8 cellular contexts compared by ENCODE assay signal in genomic region chr12:116818948-116819832, GRCh38.
DNase-seq lines count a peak whose midpoint lies in the region; ATAC-seq and TF ChIP-seq lines count a peak whose summit lies in the region.

No MANE protein-coding gene starts in this region.

- ATAC-seq in HG02610 (IDR thresholded peaks at IDR 0.05; ENCODE audit: unreplicated experiment), result peak; percentile 77

- WGBS in tibial nerve, 2 donors, result 1% methylated on average over 34 to 58 of the region's 70 CpGs

- H3K9me3 ChIP-seq in cardiac muscle cell (ENCODE audit: low read depth) (no peaks in the 10 kb centered on the region), parathyroid adenoma (ENCODE audit: control insufficient read depth, low read length) (no peaks in the 10 kb centered on the region), tibial nerve (peaks cover 0 to 1% (median 0%) of the 10 kb centered on the region in 4 donors)

- H3K79me2 ChIP-seq in parathyroid adenoma, result no peaks in the 10 kb centered on the region

- peak overlapping the region; percentile 96 for H3K4me2 ChIP-seq in parathyroid adenoma (ENCODE audit: low read length)

- peak overlapping the region; percentile 100 for H2AFZ ChIP-seq in parathyroid adenoma

- peak; percentile 98 for DNase-seq in GM10266 (ENCODE audit: extremely low spot score)
- peak; percentile 73 for DNase-seq in NCI-H1092 treated with DMSO at 0.1 percent for 48 hours (lab: John Stamatoyannopoulos, UW)
- peak; percentile 48 for DNase-seq in SKM-1 treated with dmso at 0.1 percent for 144 hours (lab: John Stamatoyannopoulos, UW; ENCODE audit: unreplicated experiment)
- peak; percentile 73 for DNase-seq in activated naive CD8-positive, alpha-beta T cell treated with anti-CD3 and anti-CD28 coated beads, Interleukin-2, amount 50 U/mL, for 16 hours (ENCODE audit: low read depth, low spot score)
- peak; percentile 90 to 96 for DNase-seq in cardiac muscle cell (ENCODE audit: low read depth in 1 of 2, low spot score in 1 of 2)
- peak; percentile 70 to 73 for DNase-seq in tibial nerve (ENCODE audit: low spot score in 2 of 2)

- H3K4me1 ChIP-seq in cardiac muscle cell (ENCODE audit: low read depth), result no peaks in the 10 kb centered on the region
- peaks cover 6% of the 10 kb centered on the region for H3K4me1 ChIP-seq in parathyroid adenoma
- H3K4me1 ChIP-seq in tibial nerve, result peaks cover 0 to 18% (median 8%) of the 10 kb centered on the region in 4 donors

- peak; percentile 42 to 70 for TF ChIP-seq POLR2A in tibial nerve (IDR thresholded peaks at IDR 0.05)

- H3K4me3 ChIP-seq in cardiac muscle cell (peak overlapping the region; percentile 63), parathyroid adenoma (ENCODE audit: low read depth, low read length) (peak overlapping the region; percentile 86), tibial nerve (peak overlapping the region; percentile 44 to 89 (median 64))

- no peaks in the 10 kb centered on the region for H3K36me3 ChIP-seq in cardiac muscle cell
- H3K36me3 ChIP-seq in parathyroid adenoma (ENCODE audit: control insufficient read depth, insufficient read depth, low read length), result no peaks in the 10 kb centered on the region
- H3K36me3 ChIP-seq in tibial nerve, result no peaks in the 10 kb centered on the region

- no peak for TF ChIP-seq CTCF in GM10266 (IDR thresholded peaks at IDR 0.05; ENCODE audit: control insufficient read depth, insufficient read depth, low read depth, missing control alignments)
- TF ChIP-seq CTCF in cardiac muscle cell (IDR thresholded peaks at IDR 0.05; ENCODE audit: low read depth, low read length), result no peak
- TF ChIP-seq CTCF in parathyroid adenoma (IDR thresholded peaks at IDR 0.05), result no peak
- TF ChIP-seq CTCF in tibial nerve (IDR thresholded peaks at IDR 0.05), result peak in 2 of 5 experiments; percentile 42 to 55

- peak overlapping the region; percentile 95 for H3K27ac ChIP-seq in cardiac muscle cell
- peak overlapping the region; percentile 94 for H3K27ac ChIP-seq in parathyroid adenoma
- peak overlapping the region; percentile 88 to 98 (median 93) for H3K27ac ChIP-seq in tibial nerve

- TF ChIP-seq EP300 in tibial nerve (IDR thresholded peaks at IDR 0.05), result peak in 1 of 2 donors; percentile 67

- peak overlapping the region; percentile 92 for H3K9ac ChIP-seq in parathyroid adenoma

- no peaks in the 10 kb centered on the region for H3K27me3 ChIP-seq in cardiac muscle cell
- H3K27me3 ChIP-seq in parathyroid adenoma (ENCODE audit: control insufficient read depth, insufficient read depth, low read length), result no peaks in the 10 kb centered on the region
- no peaks in the 10 kb centered on the region for H3K27me3 ChIP-seq in tibial nerve

Comparison
In these comparisons a context has a peak if more than half of its experiments do, and no peak if none do; other contexts are left out.
1. Peak in every context shown above with its lines: DNase-seq, ATAC-seq, H3K4me3 ChIP-seq and H3K27ac ChIP-seq.
2. DNase-seq: peak in every context shown above with its lines; median percentile 98 in GM10266; 93 in cardiac muscle cell; 73 in NCI-H1092 treated with DMSO at 0.1 percent for 48 hours; 73 in activated naive CD8-positive, alpha-beta T cell treated with anti-CD3 and anti-CD28 coated beads, Interleukin-2, amount 50 U/mL, for 16 hours; 72 in tibial nerve; 48 in SKM-1 treated with dmso at 0.1 percent for 144 hours.